Comparison of ENCODE assay signal across 1 cellular context in genomic region chr6:31493875-31494694, GRCh38.
TF ChIP-seq lines count a peak whose summit lies in the region.

No MANE protein-coding gene starts in this region.

TF ChIP-seq in HepG2, 621 proteins besides CTCF, POLR2A, EP300 and RAD21 (continued from another document and continues in another):
- TF ChIP-seq, protein P1, sequence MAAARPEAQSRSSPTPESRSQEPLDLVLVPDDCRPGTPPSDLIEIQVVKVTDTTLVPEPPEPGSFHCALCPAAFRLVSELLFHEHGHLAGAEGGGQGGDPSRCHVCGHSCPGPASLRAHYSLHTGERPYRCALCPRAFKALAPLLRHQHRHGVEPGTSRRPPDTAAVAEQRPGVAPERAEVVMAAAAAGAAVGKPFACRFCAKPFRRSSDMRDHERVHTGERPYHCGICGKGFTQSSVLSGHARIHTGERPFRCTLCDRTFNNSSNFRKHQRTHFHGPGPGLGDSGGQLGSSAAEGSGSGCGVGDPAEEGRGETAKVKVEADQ (CRISPR knock-in tag; IDR thresholded peaks at IDR 0.05; ENCODE audit: borderline replicate concordance), result no peak
- peak; percentile 73; the same call in 1 of the 2 replicates for TF ChIP-seq ZNF768 (CRISPR knock-in tag; IDR thresholded peaks at IDR 0.05)
- peak; percentile 41 for TF ChIP-seq HNRNPLL (IDR thresholded peaks at IDR 0.05; ENCODE audit: low read depth, low read length, poor library complexity, severe bottlenecking)
- no peak for TF ChIP-seq ZFP37 (CRISPR knock-in tag; IDR thresholded peaks at IDR 0.05; ENCODE audit: borderline replicate concordance)
- no peak for TF ChIP-seq GTF2F1 (IDR thresholded peaks at IDR 0.05; ENCODE audit: low read length)
- TF ChIP-seq CEBPZ (IDR thresholded peaks at IDR 0.05; ENCODE audit: low read length), result no peak
- TF ChIP-seq, protein P2, sequence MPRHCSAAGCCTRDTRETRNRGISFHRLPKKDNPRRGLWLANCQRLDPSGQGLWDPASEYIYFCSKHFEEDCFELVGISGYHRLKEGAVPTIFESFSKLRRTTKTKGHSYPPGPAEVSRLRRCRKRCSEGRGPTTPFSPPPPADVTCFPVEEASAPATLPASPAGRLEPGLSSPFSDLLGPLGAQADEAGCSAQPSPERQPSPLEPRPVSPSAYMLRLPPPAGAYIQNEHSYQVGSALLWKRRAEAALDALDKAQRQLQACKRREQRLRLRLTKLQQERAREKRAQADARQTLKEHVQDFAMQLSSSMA (CRISPR knock-in tag; IDR thresholded peaks at IDR 0.05), result no peak
- TF ChIP-seq MEF2D (CRISPR knock-in tag; IDR thresholded peaks at IDR 0.05), result no peak
- TF ChIP-seq ARID5B (CRISPR knock-in tag; IDR thresholded peaks at IDR 0.05), result peak; percentile 52
- TF ChIP-seq CREM (IDR thresholded peaks at IDR 0.05), result no peak
- no peak for TF ChIP-seq CREM (CRISPR knock-in tag; IDR thresholded peaks at IDR 0.05)
- no peak for TF ChIP-seq RBM22 (optimal IDR thresholded peaks at IDR 0.05; ENCODE audit: low read length)
- peak; percentile 29; the same call in 1 of the 2 replicates for TF ChIP-seq KLF12 (CRISPR knock-in tag; IDR thresholded peaks at IDR 0.05; ENCODE audit: borderline replicate concordance)
- TF ChIP-seq, protein P3, sequence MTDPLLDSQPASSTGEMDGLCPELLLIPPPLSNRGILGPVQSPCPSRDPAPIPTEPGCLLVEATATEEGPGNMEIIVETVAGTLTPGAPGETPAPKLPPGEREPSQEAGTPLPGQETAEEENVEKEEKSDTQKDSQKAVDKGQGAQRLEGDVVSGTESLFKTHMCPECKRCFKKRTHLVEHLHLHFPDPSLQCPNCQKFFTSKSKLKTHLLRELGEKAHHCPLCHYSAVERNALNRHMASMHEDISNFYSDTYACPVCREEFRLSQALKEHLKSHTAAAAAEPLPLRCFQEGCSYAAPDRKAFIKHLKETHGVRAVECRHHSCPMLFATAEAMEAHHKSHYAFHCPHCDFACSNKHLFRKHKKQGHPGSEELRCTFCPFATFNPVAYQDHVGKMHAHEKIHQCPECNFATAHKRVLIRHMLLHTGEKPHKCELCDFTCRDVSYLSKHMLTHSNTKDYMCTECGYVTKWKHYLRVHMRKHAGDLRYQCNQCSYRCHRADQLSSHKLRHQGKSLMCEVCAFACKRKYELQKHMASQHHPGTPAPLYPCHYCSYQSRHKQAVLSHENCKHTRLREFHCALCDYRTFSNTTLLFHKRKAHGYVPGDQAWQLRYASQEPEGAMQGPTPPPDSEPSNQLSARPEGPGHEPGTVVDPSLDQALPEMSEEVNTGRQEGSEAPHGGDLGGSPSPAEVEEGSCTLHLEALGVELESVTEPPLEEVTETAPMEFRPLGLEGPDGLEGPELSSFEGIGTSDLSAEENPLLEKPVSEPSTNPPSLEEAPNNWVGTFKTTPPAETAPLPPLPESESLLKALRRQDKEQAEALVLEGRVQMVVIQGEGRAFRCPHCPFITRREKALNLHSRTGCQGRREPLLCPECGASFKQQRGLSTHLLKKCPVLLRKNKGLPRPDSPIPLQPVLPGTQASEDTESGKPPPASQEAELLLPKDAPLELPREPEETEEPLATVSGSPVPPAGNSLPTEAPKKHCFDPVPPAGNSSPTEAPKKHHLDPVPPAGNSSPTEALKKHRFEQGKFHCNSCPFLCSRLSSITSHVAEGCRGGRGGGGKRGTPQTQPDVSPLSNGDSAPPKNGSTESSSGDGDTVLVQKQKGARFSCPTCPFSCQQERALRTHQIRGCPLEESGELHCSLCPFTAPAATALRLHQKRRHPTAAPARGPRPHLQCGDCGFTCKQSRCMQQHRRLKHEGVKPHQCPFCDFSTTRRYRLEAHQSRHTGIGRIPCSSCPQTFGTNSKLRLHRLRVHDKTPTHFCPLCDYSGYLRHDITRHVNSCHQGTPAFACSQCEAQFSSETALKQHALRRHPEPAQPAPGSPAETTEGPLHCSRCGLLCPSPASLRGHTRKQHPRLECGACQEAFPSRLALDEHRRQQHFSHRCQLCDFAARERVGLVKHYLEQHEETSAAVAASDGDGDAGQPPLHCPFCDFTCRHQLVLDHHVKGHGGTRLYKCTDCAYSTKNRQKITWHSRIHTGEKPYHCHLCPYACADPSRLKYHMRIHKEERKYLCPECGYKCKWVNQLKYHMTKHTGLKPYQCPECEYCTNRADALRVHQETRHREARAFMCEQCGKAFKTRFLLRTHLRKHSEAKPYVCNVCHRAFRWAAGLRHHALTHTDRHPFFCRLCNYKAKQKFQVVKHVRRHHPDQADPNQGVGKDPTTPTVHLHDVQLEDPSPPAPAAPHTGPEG (CRISPR knock-in tag; IDR thresholded peaks at IDR 0.05), result no peak
- TF ChIP-seq ZNF230 (CRISPR knock-in tag; IDR thresholded peaks at IDR 0.05), result no peak
- no peak for TF ChIP-seq ZNF382 (CRISPR knock-in tag; IDR thresholded peaks at IDR 0.05; ENCODE audit: borderline replicate concordance)
- TF ChIP-seq HCFC1 (IDR thresholded peaks at IDR 0.05; ENCODE audit: low read depth, low read length), result no peak
- 0 out of 2 replicates have a peak, but pooled peaks have one; percentile 27 for TF ChIP-seq ZNF431 (CRISPR knock-in tag; IDR thresholded peaks at IDR 0.05; ENCODE audit: borderline replicate concordance, low read depth)
- TF ChIP-seq KDM1A (CRISPR knock-in tag; IDR thresholded peaks at IDR 0.05), result no peak
- TF ChIP-seq NFE2L1 (CRISPR knock-in tag; IDR thresholded peaks at IDR 0.05; ENCODE audit: borderline replicate concordance), result no peak
- TF ChIP-seq SIX1 (CRISPR knock-in tag; IDR thresholded peaks at IDR 0.05; ENCODE audit: borderline replicate concordance), result no peak
- no peak for TF ChIP-seq ZNF207 (IDR thresholded peaks at IDR 0.05; ENCODE audit: borderline replicate concordance)
- no peak for TF ChIP-seq ZNF256 (CRISPR knock-in tag; conservative IDR thresholded peaks at IDR 0.05)
- TF ChIP-seq ZFP82 (CRISPR knock-in tag; IDR thresholded peaks at IDR 0.05; ENCODE audit: borderline replicate concordance), result no peak
- TF ChIP-seq FIP1L1 (IDR thresholded peaks at IDR 0.05; ENCODE audit: borderline replicate concordance, insufficient read depth, low read depth, low read length), result no peak
- no peak for TF ChIP-seq ZNF780A (CRISPR knock-in tag; IDR thresholded peaks at IDR 0.05)
- peak; percentile 61 for TF ChIP-seq GATAD2A (CRISPR knock-in tag; IDR thresholded peaks at IDR 0.05)
- TF ChIP-seq, protein P4, sequence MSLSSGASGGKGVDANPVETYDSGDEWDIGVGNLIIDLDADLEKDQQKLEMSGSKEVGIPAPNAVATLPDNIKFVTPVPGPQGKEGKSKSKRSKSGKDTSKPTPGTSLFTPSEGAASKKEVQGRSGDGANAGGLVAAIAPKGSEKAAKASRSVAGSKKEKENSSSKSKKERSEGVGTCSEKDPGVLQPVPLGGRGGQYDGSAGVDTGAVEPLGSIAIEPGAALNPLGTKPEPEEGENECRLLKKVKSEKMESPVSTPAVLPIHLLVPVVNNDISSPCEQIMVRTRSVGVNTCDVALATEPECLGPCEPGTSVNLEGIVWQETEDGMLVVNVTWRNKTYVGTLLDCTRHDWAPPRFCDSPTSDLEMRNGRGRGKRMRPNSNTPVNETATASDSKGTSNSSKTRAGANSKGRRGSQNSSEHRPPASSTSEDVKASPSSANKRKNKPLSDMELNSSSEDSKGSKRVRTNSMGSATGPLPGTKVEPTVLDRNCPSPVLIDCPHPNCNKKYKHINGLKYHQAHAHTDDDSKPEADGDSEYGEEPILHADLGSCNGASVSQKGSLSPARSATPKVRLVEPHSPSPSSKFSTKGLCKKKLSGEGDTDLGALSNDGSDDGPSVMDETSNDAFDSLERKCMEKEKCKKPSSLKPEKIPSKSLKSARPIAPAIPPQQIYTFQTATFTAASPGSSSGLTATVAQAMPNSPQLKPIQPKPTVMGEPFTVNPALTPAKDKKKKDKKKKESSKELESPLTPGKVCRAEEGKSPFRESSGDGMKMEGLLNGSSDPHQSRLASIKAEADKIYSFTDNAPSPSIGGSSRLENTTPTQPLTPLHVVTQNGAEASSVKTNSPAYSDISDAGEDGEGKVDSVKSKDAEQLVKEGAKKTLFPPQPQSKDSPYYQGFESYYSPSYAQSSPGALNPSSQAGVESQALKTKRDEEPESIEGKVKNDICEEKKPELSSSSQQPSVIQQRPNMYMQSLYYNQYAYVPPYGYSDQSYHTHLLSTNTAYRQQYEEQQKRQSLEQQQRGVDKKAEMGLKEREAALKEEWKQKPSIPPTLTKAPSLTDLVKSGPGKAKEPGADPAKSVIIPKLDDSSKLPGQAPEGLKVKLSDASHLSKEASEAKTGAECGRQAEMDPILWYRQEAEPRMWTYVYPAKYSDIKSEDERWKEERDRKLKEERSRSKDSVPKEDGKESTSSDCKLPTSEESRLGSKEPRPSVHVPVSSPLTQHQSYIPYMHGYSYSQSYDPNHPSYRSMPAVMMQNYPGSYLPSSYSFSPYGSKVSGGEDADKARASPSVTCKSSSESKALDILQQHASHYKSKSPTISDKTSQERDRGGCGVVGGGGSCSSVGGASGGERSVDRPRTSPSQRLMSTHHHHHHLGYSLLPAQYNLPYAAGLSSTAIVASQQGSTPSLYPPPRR (CRISPR knock-in tag; IDR thresholded peaks at IDR 0.05; ENCODE audit: borderline replicate concordance), result 0 out of 2 replicates have a peak, but pooled peaks have one; percentile 19
- TF ChIP-seq RBAK (CRISPR knock-in tag; IDR thresholded peaks at IDR 0.05), result no peak
- TF ChIP-seq TEAD3 (CRISPR knock-in tag; optimal IDR thresholded peaks at IDR 0.05; ENCODE audit: borderline replicate concordance), result peak; percentile 74
- TF ChIP-seq ZNF18 (CRISPR knock-in tag; IDR thresholded peaks at IDR 0.05; ENCODE audit: insufficient replicate concordance), result peak; percentile 27
- no peak for TF ChIP-seq JUNB (CRISPR knock-in tag; IDR thresholded peaks at IDR 0.05; ENCODE audit: borderline replicate concordance)
- TF ChIP-seq HNRNPH1 (optimal IDR thresholded peaks at IDR 0.05; ENCODE audit: low read depth, low read length), result no peak
- TF ChIP-seq NR1H2 (CRISPR knock-in tag; IDR thresholded peaks at IDR 0.05; ENCODE audit: borderline replicate concordance, low read depth), result no peak
- no peak for TF ChIP-seq ZNF17 (CRISPR knock-in tag; IDR thresholded peaks at IDR 0.05)
- peak; percentile 86 for TF ChIP-seq XRCC5 (optimal IDR thresholded peaks at IDR 0.05; ENCODE audit: low read length)
- TF ChIP-seq LBX2 (CRISPR knock-in tag; IDR thresholded peaks at IDR 0.05; ENCODE audit: borderline replicate concordance), result no peak
- 0 out of 2 replicates have a peak, but pooled peaks have one; percentile 55 for TF ChIP-seq ZNF160 (CRISPR knock-in tag; IDR thresholded peaks at IDR 0.05)
- no peak for TF ChIP-seq TSC22D2 (CRISPR knock-in tag; IDR thresholded peaks at IDR 0.05; ENCODE audit: borderline replicate concordance)
- TF ChIP-seq SMC3 (IDR thresholded peaks at IDR 0.05; ENCODE audit: low read length), result peak; percentile 46; the same call in 1 of the 2 replicates
